In the genomic region with DNA sequence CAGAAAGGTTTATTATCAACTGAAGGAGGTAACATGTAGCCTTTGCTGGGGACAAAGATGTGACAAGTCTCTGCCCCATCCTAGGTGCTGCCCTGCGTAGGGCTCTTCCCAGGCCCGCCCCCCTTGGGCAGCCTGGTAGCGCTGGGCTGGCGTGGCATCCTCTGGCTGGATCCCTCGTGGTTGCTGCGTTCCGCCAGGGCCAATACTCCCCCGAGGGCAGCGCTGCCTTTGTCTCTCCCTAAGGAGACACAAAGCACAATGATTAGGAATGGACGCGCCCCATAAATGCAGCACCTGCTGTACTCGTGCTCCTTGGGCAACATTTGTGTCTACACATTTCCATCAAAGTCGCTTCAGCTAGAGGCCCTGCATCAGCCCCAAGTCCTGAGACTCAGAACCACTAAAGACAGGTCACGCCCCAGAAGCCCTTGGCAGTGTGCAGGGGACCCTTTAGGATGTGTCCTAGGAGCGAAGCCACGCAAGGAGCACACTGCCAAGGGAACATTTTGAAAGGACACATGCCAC, we compare ENCODE assay signal across 19 cellular contexts. TPM values are rescaled to one million over a fixed set of nuclear protein-coding genes. Genes with fewer than 3 reads are reported as not detected.
DNase-seq lines count a peak whose midpoint lies in the region; ATAC-seq and TF ChIP-seq lines count a peak whose summit lies in the region.
"Had no signal": no experiment of that assay in that cellular context is flagged by ENCODE, and none has a peak within 500 bp of the region (broad histone marks: within the 10 kb centered on the region; RNA-seq: fewer than 3 reads in every experiment).

No MANE protein-coding gene starts in this region.

- CTCF ChIA-PET in OCI-LY7 (lab: Charles Lee; ENCODE audit: unreplicated experiment), result no interaction called here

- H2BK5ac ChIP-seq in mesenchymal stem cell (ENCODE audit: low read depth, low read length, poor library complexity, severe bottlenecking), result no peak overlapping the region

- no peaks in the 10 kb centered on the region for H3K27me3 ChIP-seq in mesenchymal stem cell (ENCODE audit: control insufficient read depth in 1 of 2, insufficient read depth in 1 of 2, low read length in 2 of 2)
- no peaks in the 10 kb centered on the region for H3K27me3 ChIP-seq in spleen (replicated peaks in 1 of 7)
- no peaks in the 10 kb centered on the region for H3K27me3 ChIP-seq in right cardiac atrium (ENCODE audit: control insufficient read depth, insufficient read depth)
- no peaks in the 10 kb centered on the region for H3K27me3 ChIP-seq in psoas muscle (ENCODE audit: insufficient read depth in 3 of 3, low read length in 2 of 3)
- H3K27me3 ChIP-seq: BLaER1 treated with 17β-estradiol and CSF1 and Interleukin-3, amounts not matched to agents 10 nM and 100 nM had no signal

- TF ChIP-seq POLR2A in spleen (IDR thresholded peaks at IDR 0.05), result no peak

- no peak overlapping the region for H4K8ac ChIP-seq in mesenchymal stem cell (ENCODE audit: low read length)

- BruUV-seq in OCI-LY7 (replicated peaks; lab: Mats Ljungman, UMichigan), result no TSS peak

- H2AFZ ChIP-seq in mesenchymal stem cell (ENCODE audit: low read depth, low read length) (no peak overlapping the region), OCI-LY7 (ENCODE audit: low read length) (no peak overlapping the region)
- H2AFZ ChIP-seq: GM23248 had no signal

- no peak overlapping the region for H3K27ac ChIP-seq in mesenchymal stem cell (ENCODE audit: low read length, poor library complexity, severe bottlenecking)
- H3K27ac ChIP-seq in spleen, result no peak overlapping the region
- no peak overlapping the region for H3K27ac ChIP-seq in right cardiac atrium (ENCODE audit: low read length)
- H3K27ac ChIP-seq in psoas muscle, result no peak overlapping the region
- H3K27ac ChIP-seq in OCI-LY7 (ENCODE audit: low read depth, low read length, poor library complexity, severe bottlenecking), result no peak overlapping the region
- H3K27ac ChIP-seq: BLaER1 treated with 17β-estradiol and CSF1 and Interleukin-3, amounts not matched to agents 10 nM and 100 nM; GM23248; HL-60 had no signal

- H2BK12ac ChIP-seq in mesenchymal stem cell (ENCODE audit: low read length in 2 of 2), result no peak overlapping the region

- H3K14ac ChIP-seq in mesenchymal stem cell (ENCODE audit: low read length in 2 of 2), result no peak overlapping the region

- H2BK15ac ChIP-seq in mesenchymal stem cell (ENCODE audit: low read depth, poor library complexity, severe bottlenecking), result no peak overlapping the region

- no peak overlapping the region for H3K23ac ChIP-seq in mesenchymal stem cell (ENCODE audit: low read length in 2 of 2)

- intact Hi-C loops in spleen (cut with DNase I; ENCODE audit: low total_unique reads), result no loop called here
- intact Hi-C loops in right cardiac atrium (cut with DNase I), result no loop called here
- intact Hi-C loops in psoas muscle (cut with DNase I), result no loop called here
- intact Hi-C loops in OCI-LY7 (cut with micrococcal nuclease; ENCODE audit: unreplicated experiment), result no loop called here

- no peak overlapping the region for H3K4me2 ChIP-seq in mesenchymal stem cell (ENCODE audit: low read length, poor library complexity, severe bottlenecking)
- no peak overlapping the region for H3K4me2 ChIP-seq in OCI-LY7 (ENCODE audit: low read length)
- H3K4me2 ChIP-seq: BLaER1 treated with 17β-estradiol and CSF1 and Interleukin-3, amounts not matched to agents 10 nM and 100 nM had no signal

- ATAC-seq in right cardiac atrium, result no peak
- no peak for ATAC-seq in psoas muscle
- ATAC-seq: HCT116 had no signal

- H3K4me1 ChIP-seq in mesenchymal stem cell (ENCODE audit: control insufficient read depth, insufficient read depth, low read depth, low read length), result peaks cover 24% of the 10 kb centered on the region
- H3K4me1 ChIP-seq in spleen, result peaks cover 0 to 4% (median 0%) of the 10 kb centered on the region in 6 donors
- H3K4me1 ChIP-seq in right cardiac atrium (ENCODE audit: control insufficient read depth, insufficient read depth, low read length), result peaks cover 2% of the 10 kb centered on the region
- no peaks in the 10 kb centered on the region for H3K4me1 ChIP-seq in psoas muscle
- H3K4me1 ChIP-seq in OCI-LY7 (ENCODE audit: insufficient read depth, low read length, poor library complexity, severe bottlenecking), result no peaks in the 10 kb centered on the region

- H3K9me2 ChIP-seq in OCI-LY7 (ENCODE audit: insufficient read depth, low read length), result no peaks in the 10 kb centered on the region

- no peaks in the 10 kb centered on the region; the same call in 1 of the 2 replicates for H4K20me1 ChIP-seq in OCI-LY7 (ENCODE audit: insufficient read depth, low read length)

- H3K4me3 ChIP-seq in mesenchymal stem cell (ENCODE audit: insufficient read depth in 1 of 2, low read depth in 1 of 2, low read length in 2 of 2) (no peak overlapping the region), spleen (no peak overlapping the region), right cardiac atrium (ENCODE audit: low read length) (no peak overlapping the region), psoas muscle (no peak overlapping the region), OCI-LY7 (ENCODE audit: low read depth, low read length, poor library complexity, severe bottlenecking) (no peak overlapping the region)
- H3K4me3 ChIP-seq: BLaER1 treated with 17β-estradiol and CSF1 and Interleukin-3, amounts not matched to agents 10 nM and 100 nM; GM23248 had no signal

- no peak overlapping the region for H2BK120ac ChIP-seq in mesenchymal stem cell (ENCODE audit: low read depth, low read length)

- H3K36me3 ChIP-seq in mesenchymal stem cell (ENCODE audit: control insufficient read depth in 1 of 2, insufficient read depth in 2 of 2, low read depth in 1 of 2, low read length in 2 of 2), result peaks cover 0 to 30% of the 10 kb centered on the region in 2 experiments
- H3K36me3 ChIP-seq in spleen, result peaks cover 0 to 40% (median 3%) of the 10 kb centered on the region in 6 donors
- H3K36me3 ChIP-seq in psoas muscle (ENCODE audit: insufficient read depth in 1 of 2, low read depth in 1 of 2), result peaks cover 0 to 7% of the 10 kb centered on the region in 2 donors
- peaks cover 44% of the 10 kb centered on the region for H3K36me3 ChIP-seq in OCI-LY7 (ENCODE audit: insufficient read depth, low read length)

- no peak overlapping the region for H3K18ac ChIP-seq in mesenchymal stem cell (ENCODE audit: low read depth in 1 of 2, low read length in 2 of 2)

- H3K79me2 ChIP-seq in OCI-LY7 (ENCODE audit: insufficient read depth, low read depth, low read length), result peaks cover 26% of the 10 kb centered on the region; the same call in 1 of the 2 replicates

- 95% methylated on average over 16 of the region's 16 CpGs for WGBS in mesenchymal stem cell
- 90 to 96% (median 95%) methylated on average over 15 to 16 of the region's 16 CpGs for WGBS in spleen, 5 donors
- 95% methylated on average over 16 of the region's 16 CpGs for WGBS in right cardiac atrium
- WGBS in psoas muscle, 3 donors, result 77 to 92% (median 84%) methylated on average over 16 of the region's 16 CpGs

- no peak overlapping the region for H3K4ac ChIP-seq in mesenchymal stem cell (ENCODE audit: low read depth in 1 of 2, low read length in 2 of 2)

- no peak overlapping the region for H2AK5ac ChIP-seq in mesenchymal stem cell (ENCODE audit: low read length, severe bottlenecking)

- H3K9me3 ChIP-seq in mesenchymal stem cell (ENCODE audit: control insufficient read depth, low read length), result no peaks in the 10 kb centered on the region
- H3K9me3 ChIP-seq in spleen, result no peaks in the 10 kb centered on the region
- H3K9me3 ChIP-seq in right cardiac atrium (ENCODE audit: control insufficient read depth, low read length), result no peaks in the 10 kb centered on the region
- no peaks in the 10 kb centered on the region for H3K9me3 ChIP-seq in psoas muscle
- no peaks in the 10 kb centered on the region for H3K9me3 ChIP-seq in OCI-LY7 (ENCODE audit: low read length)
- H3K9me3 ChIP-seq: BLaER1 treated with 17β-estradiol and CSF1 and Interleukin-3, amounts not matched to agents 10 nM and 100 nM had no signal

- peaks cover 18% of the 10 kb centered on the region for H3K79me1 ChIP-seq in mesenchymal stem cell (replicated peaks; ENCODE audit: low read length, poor library complexity, severe bottlenecking)

- H3K9ac ChIP-seq in mesenchymal stem cell (ENCODE audit: low read length), result no peak overlapping the region
- H3K9ac ChIP-seq: BLaER1 treated with 17β-estradiol and CSF1 and Interleukin-3, amounts not matched to agents 10 nM and 100 nM; GM23248 had no signal

- DNase-seq in NCI-H748 (lab: John Stamatoyannopoulos, UW; ENCODE audit: unreplicated experiment) (peak; percentile 2), NCI-H748 treated with DMSO at 0.1 percent for 48 hours (lab: John Stamatoyannopoulos, UW) (no peak), NCI-H69 (lab: John Stamatoyannopoulos, UW) (peak; percentile 2), mesenchymal stem cell (no peak), spleen (peak; percentile 54), right cardiac atrium (no peak), psoas muscle (no peak), OCI-LY7 (ENCODE audit: low spot score) (no peak)
- DNase-seq: ACHN; Calu3; CD4-positive, CD25-positive, alpha-beta regulatory T cell; DMS 273 treated with DMSO at 0.1 percent for 48 hours; DMS79; EL; GM23248 had no signal

- H4K91ac ChIP-seq in mesenchymal stem cell (ENCODE audit: low read length), result peak overlapping the region; percentile 39

- no peak for TF ChIP-seq CTCF in spleen (IDR thresholded peaks at IDR 0.05 in 8 of 11, conservative IDR thresholded peaks at IDR 0.05 in 3 of 11)
- TF ChIP-seq CTCF in psoas muscle (IDR thresholded peaks at IDR 0.05), result no peak
- no peak for TF ChIP-seq CTCF in OCI-LY7 (conservative IDR thresholded peaks at IDR 0.05; ENCODE audit: low read length)

- POLR2A ChIA-PET in OCI-LY7 (lab: Charles Lee), result no interaction called here

RNA-seq across cellular contexts. Expression of gene TUBA3D, which starts 8.1 kb away (rescaled TPM):
- polyA plus RNA-seq in mesenchymal stem cell (2013, experiment 1 of 2), result not detected
- not detected for polyA plus RNA-seq in mesenchymal stem cell (2013, experiment 2 of 2)
- not detected for total RNA-seq in spleen
- polyA plus RNA-seq in spleen, result under 1 TPM in 2 of 3 donors, not detected in 1; 0.10 to 0.86 TPM
- total RNA-seq in right cardiac atrium, result 10 to 100 TPM in 2 of 4 donors, 1 to 10 TPM in 2; 2.3 to 14.8 (median 9.3) TPM
- 28.0 TPM for polyA plus RNA-seq in right cardiac atrium
- not detected for total RNA-seq in psoas muscle
- under 1 TPM; 0.13 to 0.75 (median 0.23) TPM for polyA plus RNA-seq in psoas muscle
- not detected in 2 replicates for total RNA-seq in OCI-LY7 (2014; rRNA removed; shearing (Covaris generic))
- not detected in 2 replicates for total RNA-seq in OCI-LY7 (2022)
- total RNA-seq: A172; Calu3; CD4-positive, CD25-positive, alpha-beta regulatory T cell; GM23248 had no signal
- polyA plus RNA-seq: CD4-positive, CD25-positive, alpha-beta regulatory T cell; GM23248 had no signal

RNA-seq across cellular contexts. Expression of gene MZT2A, which starts 8.2 kb away (rescaled TPM):
- polyA plus RNA-seq in mesenchymal stem cell (2013, experiment 1 of 2), result 169 TPM
- 169 TPM for polyA plus RNA-seq in mesenchymal stem cell (2013, experiment 2 of 2)
- total RNA-seq in spleen (10 to 100 TPM; 23.7 to 70.6 (median 38.4) TPM), right cardiac atrium (100 to 1,000 TPM in 1 of 4 donors, 10 to 100 TPM in 3; 46.8 to 114 (median 80.4) TPM), psoas muscle (10 to 100 TPM; 30.8 to 46.5 (median 33.3) TPM), OCI-LY7 (2022) (305 and 332 TPM in 2 replicates)
- polyA plus RNA-seq in spleen (100 to 1,000 TPM in 2 of 3 donors, 10 to 100 TPM in 1; 90.0 to 190 (median 108) TPM), right cardiac atrium (144 TPM), psoas muscle (10 to 100 TPM; 22.1 to 41.4 (median 34.8) TPM)
- total RNA-seq in OCI-LY7 (2014; rRNA removed; shearing (Covaris generic)), result 398 and 443 TPM in 2 replicates

RNA-seq across cellular contexts. Expression of gene CCDC74A, which starts 43.6 kb away (rescaled TPM):
- polyA plus RNA-seq in mesenchymal stem cell (2013, experiment 1 of 2), result 11.2 TPM
- polyA plus RNA-seq in mesenchymal stem cell (2013, experiment 2 of 2), result 11.4 TPM
- total RNA-seq in spleen (1 to 10 TPM in 4 of 7 donors, under 1 TPM in 3; 0.44 to 3.7 (median 1.0) TPM), right cardiac atrium (1 to 10 TPM; 1.0 to 2.2 (median 1.3) TPM), psoas muscle (under 1 TPM in 1 of 4 donors, not detected in 3; 0.51 TPM), OCI-LY7 (2022) (27.1 and 40.2 TPM in 2 replicates)
- polyA plus RNA-seq in spleen (1 to 10 TPM in 2 of 3 donors, under 1 TPM in 1; 0.77 to 1.2 (median 1.2) TPM), right cardiac atrium (1.5 TPM), psoas muscle (under 1 TPM; 0.16 to 0.18 (median 0.18) TPM)
- total RNA-seq in OCI-LY7 (2014; rRNA removed; shearing (Covaris generic)), result 57.4 and 60.7 TPM in 2 replicates

Comparison
In these comparisons a context has a peak if more than half of its experiments do, and no peak if none do; other contexts are left out.
1. DNase-seq: peak in NCI-H748 (single experiment), NCI-H69 (single experiment) and spleen (single experiment); none in NCI-H748 treated with DMSO at 0.1 percent for 48 hours (single experiment), mesenchymal stem cell (single experiment), right cardiac atrium (0 of 3), psoas muscle (0 of 2) and OCI-LY7 (single experiment).
2. RNA of gene CCDC74A, which starts 43.6 kb away (total RNA-seq): 27.1 to 60.7 TPM in OCI-LY7; 1.0 to 2.2 TPM in right cardiac atrium, 0.44 to 3.7 TPM in spleen and 0.51 TPM in psoas muscle; every median in the first group is over 4 times any median in the second.